35 cellular contexts compared by ENCODE assay signal in the genomic region with DNA sequence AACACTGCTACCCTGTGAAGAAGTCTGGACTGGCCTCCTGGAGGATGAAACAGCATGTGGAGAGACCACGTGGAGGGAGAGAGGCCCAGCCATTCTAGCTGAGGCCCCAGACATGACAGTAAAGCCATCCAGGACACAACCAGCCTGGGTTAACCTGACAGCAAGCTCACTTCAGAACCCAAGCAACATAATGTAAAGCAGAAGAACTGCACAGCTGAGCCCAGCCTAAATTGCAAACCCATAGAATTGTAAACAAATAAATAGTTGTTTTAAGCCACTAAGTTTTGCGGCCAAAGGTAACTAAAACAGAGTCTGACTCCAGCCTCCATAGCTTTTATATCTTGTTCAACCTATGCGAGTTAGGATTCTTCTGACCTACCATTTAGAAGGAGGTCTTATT.
"Had no signal": no experiment of that assay in that cellular context is flagged by ENCODE, and none has a peak within 500 bp of the region (broad histone marks: within the 10 kb centered on the region; RNA-seq: fewer than 3 reads in every experiment).

No MANE protein-coding gene starts in this region.

- DNase-seq: Karpas-422, Kasumi-1, MG63, MM.1S, MV-4-11, NCI-H1048, NCI-H1092, NCI-H1092 treated with DMSO at 0.1 percent for 48 hours, NCI-H1105, NCI-H1105 treated with DMSO at 0.1 percent for 48 hours, NCI-H1417, NCI-H1417 treated with DMSO at 0.1 percent for 48 hours, NCI-H1436, NCI-H1436 treated with DMSO at 0.1 percent for 48 hours, NCI-H146, NCI-H1694, NCI-H1694 treated with DMSO at 0.1 percent for 48 hours, NCI-H187, NCI-H187 treated with DMSO at 0.1 percent for 48 hours, NCI-H1930, NCI-H2029, NCI-H2029 treated with DMSO at 0.1 percent for 48 hours, NCI-H2081, NCI-H2081 treated with DMSO at 0.1 percent for 48 hours, NCI-H2107, NCI-H2171, NCI-H2171 treated with DMSO at 0.1 percent for 48 hours, NCI-H2227 treated with DMSO at 0.1 percent for 48 hours, NCI-H226, NCI-H345, NCI-H446, NCI-H446 treated with DMSO at 0.1 percent for 48 hours, NCI-H510A, NCI-H510A treated with DMSO at 0.1 percent for 48 hours had no signal

- H3K4me2 ChIP-seq: KMS-11 had no signal

- H3K9me3 ChIP-seq: MG63 had no signal

- H3K4me3 ChIP-seq: MG63 had no signal

- H3K36me3 ChIP-seq: MG63 had no signal

- H3K27me3 ChIP-seq: MG63 had no signal

- H3K27ac ChIP-seq: KMS-11 had no signal

- H3K9ac ChIP-seq: KMS-11 had no signal
